In the genomic region with DNA sequence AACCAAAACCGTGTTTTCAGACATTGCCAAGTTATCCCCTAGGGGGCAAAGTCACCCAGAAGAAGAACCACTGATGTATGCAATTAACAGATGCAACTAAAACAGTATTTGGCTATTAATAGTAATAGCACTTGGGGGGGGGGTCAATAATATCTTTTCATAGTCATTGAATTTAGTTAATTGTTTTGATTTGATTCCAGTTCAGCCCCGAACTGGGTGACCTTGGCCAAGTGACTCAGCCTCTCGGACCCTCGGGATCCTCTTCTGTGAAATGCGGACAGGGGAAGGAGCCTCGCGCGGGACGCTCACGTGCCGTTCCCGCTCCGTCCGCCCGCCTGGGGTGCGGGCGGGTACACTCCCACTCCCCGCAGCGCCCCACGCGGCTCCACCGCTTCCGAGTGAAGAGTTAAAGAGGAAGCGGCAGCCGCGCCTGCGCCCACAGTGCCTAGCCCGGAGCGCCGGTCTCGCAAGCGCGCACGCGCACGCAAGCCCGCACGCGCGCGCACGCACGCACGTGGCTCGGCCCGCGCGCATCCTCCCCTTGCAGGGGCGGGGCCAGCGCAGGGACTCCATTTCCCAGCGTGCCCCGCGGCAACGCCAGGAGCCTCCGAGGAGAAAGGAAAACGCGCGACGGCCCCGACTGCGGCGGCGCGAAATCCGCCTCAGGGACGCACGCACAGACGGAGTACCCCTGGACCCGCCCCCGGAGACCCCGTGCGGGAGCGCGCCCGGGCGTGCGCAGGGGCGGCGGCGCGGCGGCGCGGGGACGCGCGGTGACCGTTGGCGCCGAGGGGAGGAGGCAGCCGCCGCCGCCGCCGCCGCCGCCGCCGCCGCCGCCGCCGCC, we compare ENCODE assay signal across 8 cellular contexts. TPM values are rescaled to one million over a fixed set of nuclear protein-coding genes. Genes with fewer than 3 reads are reported as not detected.
DNase-seq lines count a peak whose midpoint lies in the region; ATAC-seq and TF ChIP-seq lines count a peak whose summit lies in the region.

Gene DAZAP1, plus strand, starts transcription at position 769 of the 844 bp plus-strand sequence. CDS start 188 bp downstream, outside the sequence.

- peak; percentile 69 for TF ChIP-seq POLR2A in erythroblast (IDR thresholded peaks at IDR 0.05; ENCODE audit: low read length)

- H3K4me2 ChIP-seq in PC-3 (ENCODE audit: low read length) = peak within 1 kb of the TSS; percentile 90

- no peaks in the 10 kb centered on the region for H3F3A ChIP-seq in PC-3 (ENCODE audit: low read length, unreplicated experiment)

- no peaks in the 10 kb centered on the region for H3K27me3 ChIP-seq in PC-3 (ENCODE audit: low read length)
- H3K27me3 ChIP-seq in mucosa of stomach (ENCODE audit: control insufficient read depth, insufficient read depth, low read length) = peaks cover 3% of the 10 kb centered on the region

- CTCF ChIA-PET in PC-3 (lab: Charles Lee) = no interaction called here

- H3K9ac ChIP-seq in PC-3 (ENCODE audit: low read length) (peak within 1 kb of the TSS; percentile 100), mucosa of stomach (ENCODE audit: low read length) (peak within 1 kb of the TSS; percentile 87)

- peak within 1 kb of the TSS; percentile 82 for H3K4me3 ChIP-seq in Jurkat, Clone E6-1 (ENCODE audit: low read length)
- H3K4me3 ChIP-seq in PC-3 (ENCODE audit: low read length) = peak within 1 kb of the TSS; percentile 80
- peak within 1 kb of the TSS; percentile 56 for H3K4me3 ChIP-seq in mucosa of stomach (ENCODE audit: low read length)

- no peaks in the 10 kb centered on the region for H3K36me3 ChIP-seq in PC-3 (ENCODE audit: low read depth, low read length)
- H3K36me3 ChIP-seq in mucosa of stomach (ENCODE audit: control insufficient read depth, insufficient read depth, low read length) = no peaks in the 10 kb centered on the region

- H3K9me3 ChIP-seq in PC-3 (ENCODE audit: low read length) (no peaks in the 10 kb centered on the region), mucosa of stomach (ENCODE audit: control insufficient read depth, low read length) (no peaks in the 10 kb centered on the region)

- DNase-seq in DMS153 (lab: John Stamatoyannopoulos, UW) (peak; percentile 91), PC-3 (peak; percentile 98), erythroblast (lab: John Stamatoyannopoulos, UW) (peak; percentile 99 to 100)
- DNase-seq in Jurkat, Clone E6-1 (ENCODE audit: low read depth, low spot score) = peak; percentile 94
- peak; percentile 100 for DNase-seq in activated T-cell treated with anti-CD3 and anti-CD28 coated beads, Interleukin-2, amount 50 U/mL, for 1 hour
- peak; percentile 97 to 99 for DNase-seq in stimulated activated CD8-positive, alpha-beta memory T cell treated with anti-CD3 and anti-CD28 coated beads, Interleukin-7, amount 100 ng/mL, for 1 hour (ENCODE audit: low read depth in 2 of 2)

- H3K4me1 ChIP-seq in PC-3 (ENCODE audit: insufficient read depth, low read length) = peaks cover 28% of the 10 kb centered on the region
- H3K4me1 ChIP-seq in mucosa of stomach (ENCODE audit: control insufficient read depth, insufficient read depth, low read length) = peaks cover 31% of the 10 kb centered on the region

- H3K27ac ChIP-seq in PC-3 (ENCODE audit: low read length) = peak within 1 kb of the TSS; percentile 77

- ATAC-seq in GM21576 (IDR thresholded peaks at IDR 0.05; ENCODE audit: unreplicated experiment) (peak; percentile 71), PC-3 (peak; percentile 69)

- intact Hi-C loops in PC-3 (cut with micrococcal nuclease) = no loop called here

- peak; percentile 61 for TF ChIP-seq CTCF in PC-3 (conservative IDR thresholded peaks at IDR 0.05; ENCODE audit: low read depth, low read length)

- no peaks in the 10 kb centered on the region for H3K9me2 ChIP-seq in PC-3 (replicated peaks; ENCODE audit: low read length)

- peak within 1 kb of the TSS; percentile 75 for H2AFZ ChIP-seq in PC-3 (ENCODE audit: low read length)

- peaks cover 29% of the 10 kb centered on the region for H4K20me1 ChIP-seq in PC-3 (ENCODE audit: low read length)

- H3K79me2 ChIP-seq in PC-3 (ENCODE audit: low read length) = peaks cover 43% of the 10 kb centered on the region

- BruUV-seq in PC-3 (replicated peaks; lab: Mats Ljungman, UMichigan) = TSS peak; percentile 74

- POLR2A ChIA-PET in PC-3 (lab: Charles Lee; ENCODE audit: unreplicated experiment) = no interaction called here

RNA-seq across cellular contexts. Expression of gene DAZAP1, which starts in this region (rescaled TPM):
- 264 TPM for polyA plus RNA-seq in Jurkat, Clone E6-1 (2012; ENCODE audit: insufficient read depth, insufficient read length)
- 177 and 178 TPM in 2 replicates for total RNA-seq in PC-3 (2014; rRNA removed)

Comparison
In these comparisons a context has a peak if more than half of its experiments do, and no peak if none do; other contexts are left out.
1. Peak in every context shown above with its lines: DNase-seq, ATAC-seq, H3K4me3 ChIP-seq and H3K27ac ChIP-seq.